In genomic region chr3:197003461-197004385, GRCh38 we compare ENCODE assay signal across 8 cellular contexts. TPM values are rescaled to one million over a fixed set of nuclear protein-coding genes. Genes with fewer than 3 reads are reported as not detected.
DNase-seq lines count a peak whose midpoint lies in the region; ATAC-seq, FAIRE-seq and TF ChIP-seq lines count a peak whose summit lies in the region.

No MANE protein-coding gene starts in this region.

- no peak for FAIRE-seq in small intestine (lab: Jason Lieb, UNC)
- no peak for FAIRE-seq in D721Med (lab: Jason Lieb, UNC)

- peaks cover 4% of the 10 kb centered on the region for H3K4me1 Mint-ChIP-seq in activated T-helper 17 cell treated with anti-CD3 and anti-CD28 coated beads, Interleukin-2, amount 50 U/mL, for 72 hours

- H3K27me3 ChIP-seq in hepatocyte (no peaks in the 10 kb centered on the region), small intestine (ENCODE audit: control insufficient read depth in 2 of 2, insufficient read depth in 2 of 2, low read length in 2 of 2) (no peaks in the 10 kb centered on the region)

- peak overlapping the region; percentile 84 for H3K4me3 Mint-ChIP-seq in activated T-helper 17 cell treated with anti-CD3 and anti-CD28 coated beads, Interleukin-2, amount 50 U/mL, for 72 hours

- H3K9me2 ChIP-seq in hepatocyte (replicated peaks; ENCODE audit: insufficient read depth): no peaks in the 10 kb centered on the region

- no peaks in the 10 kb centered on the region for H3K27me3 Mint-ChIP-seq in activated T-helper 17 cell treated with anti-CD3 and anti-CD28 coated beads, Interleukin-2, amount 50 U/mL, for 72 hours

- H3K27ac ChIP-seq in C4-2B (peak overlapping the region; percentile 92), hepatocyte (peak overlapping the region; percentile 91), small intestine (ENCODE audit: low read depth in 1 of 2, low read length in 1 of 2) (peak overlapping the region in 1 of 2 donors; percentile 71)

- H3K4me3 ChIP-seq in hepatocyte: peak overlapping the region; percentile 82
- peak overlapping the region; percentile 48 to 62 for H3K4me3 ChIP-seq in small intestine (ENCODE audit: low read depth in 1 of 2, low read length in 2 of 2)

- H2AFZ ChIP-seq in hepatocyte: peak overlapping the region; percentile 88

- no peaks in the 10 kb centered on the region for H4K20me1 ChIP-seq in hepatocyte (ENCODE audit: insufficient read depth, poor library complexity, severe bottlenecking)

- no peak for TF ChIP-seq CTCF in C4-2B (conservative IDR thresholded peaks at IDR 0.05)
- no peak for TF ChIP-seq CTCF in hepatocyte (IDR thresholded peaks at IDR 0.05; ENCODE audit: poor library complexity)
- TF ChIP-seq CTCF in D721Med (IDR thresholded peaks at IDR 0.05; ENCODE audit: insufficient read depth, missing control alignments): no peak

- peaks cover 13% of the 10 kb centered on the region for H3K4me1 ChIP-seq in hepatocyte (ENCODE audit: insufficient read depth)
- no peaks in the 10 kb centered on the region for H3K4me1 ChIP-seq in small intestine (ENCODE audit: control insufficient read depth in 2 of 2, insufficient read depth in 1 of 2, low read depth in 1 of 2, low read length in 1 of 2)

- 30% methylated on average over 35 of the region's 61 CpGs for WGBS in hepatocyte (ENCODE audit: low lambda C conversion rate, missing lambda C conversion rate)
- 11 to 19% (median 18%) methylated on average over 46 to 61 of the region's 61 CpGs for WGBS in small intestine, 3 donors

- peak overlapping the region; percentile 99 for H3K4me2 ChIP-seq in hepatocyte

- no peaks in the 10 kb centered on the region for H3K36me3 Mint-ChIP-seq in activated T-helper 17 cell treated with anti-CD3 and anti-CD28 coated beads, Interleukin-2, amount 50 U/mL, for 72 hours (ENCODE audit: low read depth)

- ATAC-seq in GM21423 (IDR thresholded peaks at IDR 0.05; ENCODE audit: unreplicated experiment): peak; percentile 9
- ATAC-seq in activated T-helper 17 cell treated with anti-CD3 and anti-CD28 coated beads, Interleukin-2, amount 50 U/mL, for 72 hours (replicated peaks): peak; percentile 35

- DNase-seq in NCI-H2029 (lab: John Stamatoyannopoulos, UW) (peak; percentile 31), hepatocyte (ENCODE audit: low spot score) (peak; percentile 42), small intestine (peak; percentile 43), 8988T (no peak), D721Med (ENCODE audit: insufficient read length, low spot score) (no peak)

- no peaks in the 10 kb centered on the region for H3K79me2 ChIP-seq in hepatocyte

- H3K36me3 ChIP-seq in hepatocyte (replicated peaks; ENCODE audit: insufficient read depth, low read depth): no peaks in the 10 kb centered on the region
- H3K36me3 ChIP-seq in small intestine (ENCODE audit: control insufficient read depth in 2 of 2, insufficient read depth in 2 of 2, low read length in 2 of 2): no peaks in the 10 kb centered on the region

- peak overlapping the region; percentile 73 for H3K27ac Mint-ChIP-seq in activated T-helper 17 cell treated with anti-CD3 and anti-CD28 coated beads, Interleukin-2, amount 50 U/mL, for 72 hours

- H3K9me3 ChIP-seq in hepatocyte (ENCODE audit: low read depth) (no peaks in the 10 kb centered on the region), small intestine (ENCODE audit: control insufficient read depth, low read depth) (no peaks in the 10 kb centered on the region)

- no peaks in the 10 kb centered on the region for H3K9me3 Mint-ChIP-seq in activated T-helper 17 cell treated with anti-CD3 and anti-CD28 coated beads, Interleukin-2, amount 50 U/mL, for 72 hours

RNA-seq across cellular contexts. Expression of gene MELTF, which starts 25.9 kb away (rescaled TPM):
- 1 to 10 TPM; 6.0 to 9.7 TPM for total RNA-seq in activated T-helper 17 cell treated with anti-CD3 and anti-CD28 coated beads, Interleukin-2, amount 50 U/mL, for 72 hours
- total RNA-seq in hepatocyte: 44.3 and 74.0 TPM in 2 replicates
- polyA plus RNA-seq in hepatocyte (121 and 137 TPM in 2 replicates), small intestine (1 to 10 TPM; 6.5 to 9.8 (median 7.0) TPM)

RNA-seq across cellular contexts. Expression of gene PIGZ, which starts 35.1 kb away (rescaled TPM):
- under 1 TPM; 0.78 to 0.82 TPM for total RNA-seq in activated T-helper 17 cell treated with anti-CD3 and anti-CD28 coated beads, Interleukin-2, amount 50 U/mL, for 72 hours
- 11.1 and 18.0 TPM in 2 replicates for total RNA-seq in hepatocyte
- polyA plus RNA-seq in hepatocyte (24.2 and 32.6 TPM in 2 replicates), small intestine (1 to 10 TPM; 1.1 to 3.6 (median 2.3) TPM)

Comparison
In these comparisons a context has a peak if more than half of its experiments do, and no peak if none do; other contexts are left out.
1. DNase-seq: peak in NCI-H2029 (single experiment), hepatocyte (single experiment) and small intestine (single experiment); none in 8988T (single experiment) and D721Med (single experiment).